In genomic region chr10:60807499-60807898, GRCh38 we compare ENCODE assay signal across 1 cellular context.
TF ChIP-seq lines count a peak whose summit lies in the region.

No MANE protein-coding gene starts in this region.

TF ChIP-seq in HepG2, 621 proteins besides CTCF, POLR2A, EP300 and RAD21:
- no peak for TF ChIP-seq GRHL1 (CRISPR knock-in tag; conservative IDR thresholded peaks at IDR 0.05)
- TF ChIP-seq ZNF484 (CRISPR knock-in tag; IDR thresholded peaks at IDR 0.05; ENCODE audit: borderline replicate concordance, low read depth): no peak
- no peak for TF ChIP-seq ZNF101 (CRISPR knock-in tag; IDR thresholded peaks at IDR 0.05; ENCODE audit: borderline replicate concordance, low read depth)
- TF ChIP-seq ZNF7 (CRISPR knock-in tag; IDR thresholded peaks at IDR 0.05): no peak
- TF ChIP-seq MAF1 (CRISPR knock-in tag; IDR thresholded peaks at IDR 0.05; ENCODE audit: borderline replicate concordance): no peak
- TF ChIP-seq, protein P1, sequence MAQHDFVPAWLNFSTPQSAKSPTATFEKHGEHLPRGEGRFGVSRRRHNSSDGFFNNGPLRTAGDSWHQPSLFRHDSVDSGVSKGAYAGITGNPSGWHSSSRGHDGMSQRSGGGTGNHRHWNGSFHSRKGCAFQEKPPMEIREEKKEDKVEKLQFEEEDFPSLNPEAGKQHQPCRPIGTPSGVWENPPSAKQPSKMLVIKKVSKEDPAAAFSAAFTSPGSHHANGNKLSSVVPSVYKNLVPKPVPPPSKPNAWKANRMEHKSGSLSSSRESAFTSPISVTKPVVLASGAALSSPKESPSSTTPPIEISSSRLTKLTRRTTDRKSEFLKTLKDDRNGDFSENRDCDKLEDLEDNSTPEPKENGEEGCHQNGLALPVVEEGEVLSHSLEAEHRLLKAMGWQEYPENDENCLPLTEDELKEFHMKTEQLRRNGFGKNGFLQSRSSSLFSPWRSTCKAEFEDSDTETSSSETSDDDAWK (CRISPR knock-in tag; IDR thresholded peaks at IDR 0.05): no peak
- TF ChIP-seq CEBPB (IDR thresholded peaks at IDR 0.05; ENCODE audit: borderline replicate concordance, low read depth, low read length): no peak
